ENCODE assay signal across 8 cellular contexts in the genomic region with DNA sequence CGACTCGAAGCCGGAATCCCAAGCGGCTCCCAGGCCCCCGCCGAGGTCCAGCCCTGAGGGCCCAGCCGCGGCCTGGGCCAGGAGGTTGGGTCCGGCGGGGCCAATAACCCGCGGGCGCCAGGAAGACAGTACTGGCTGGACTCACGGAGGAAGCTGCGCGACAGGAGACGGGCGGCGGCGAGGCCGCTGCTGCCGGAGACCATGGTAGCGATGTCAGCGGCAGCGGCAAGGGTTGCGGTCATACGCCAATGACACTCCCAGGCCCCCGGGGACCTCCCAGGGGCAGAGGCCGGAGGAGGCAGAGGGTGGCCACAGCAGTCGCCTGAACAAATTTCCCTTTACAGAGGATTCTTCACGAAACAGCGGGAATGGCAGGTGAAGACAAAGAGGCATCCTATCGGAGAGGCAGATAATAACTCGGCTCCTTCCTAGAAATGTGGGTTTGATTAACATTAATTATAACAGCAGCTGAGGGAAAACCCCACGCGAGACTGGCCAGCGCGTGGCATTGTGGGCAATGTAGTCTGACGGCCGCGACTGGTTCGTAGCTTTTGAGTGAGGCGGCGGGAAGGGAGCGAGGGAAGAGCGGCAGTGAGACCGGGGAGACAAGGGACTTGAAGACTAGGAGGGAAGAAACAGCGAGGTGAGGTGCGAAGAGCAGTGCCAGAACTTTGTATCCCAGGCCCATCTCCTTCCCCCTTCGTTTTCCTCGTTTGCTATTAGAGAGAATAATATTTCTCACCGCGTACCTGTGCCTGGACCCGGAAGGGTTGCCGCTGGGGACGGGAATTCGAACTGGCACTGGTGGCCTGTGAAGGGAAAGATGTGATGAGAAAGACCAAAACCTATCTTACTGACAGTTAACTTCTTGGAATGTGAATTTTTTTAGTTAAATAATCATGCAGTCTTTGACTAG. TPM values are rescaled to one million over a fixed set of nuclear protein-coding genes. Genes with fewer than 3 reads are reported as not detected.
A peak's percentile ranks its signal among the peaks of the same experiment; 100 is the strongest.
DNase-seq lines count a peak whose midpoint lies in the region; ATAC-seq and TF ChIP-seq lines count a peak whose summit lies in the region.

A gene (minus strand): TSS at position 253 of the 916 bp plus-strand sequence. CDS start 11 bp downstream, at position 242.

- H3K4me1 ChIP-seq in spleen, result peaks cover 7 to 60% (median 38%) of the 10 kb centered on the region in 6 donors

- H3K4me3 Mint-ChIP-seq in WTC11, result peak within 1 kb of the TSS; percentile 88
- H3K4me3 Mint-ChIP-seq in immature natural killer cell, result peak within 1 kb of the TSS; percentile 94 to 98 (median 96)

- intact Hi-C loops in spleen (cut with DNase I; ENCODE audit: low total_unique reads), result no loop called here

- no peak for DNase-seq in AG04450 (ENCODE audit: low read depth, low spot score)
- DNase-seq in NCI-H226, result peak; percentile 73
- DNase-seq in WTC11 (ENCODE audit: low spot score), result peak; percentile 79
- peak; percentile 83 to 87 for DNase-seq in cardiac fibroblast (ENCODE audit: low read depth in 2 of 2)
- DNase-seq in immature natural killer cell, result peak; percentile 90 to 91 (median 90)
- DNase-seq in spleen, result peak; percentile 98

- H3K36me3 Mint-ChIP-seq in WTC11, result peaks cover 3% of the 10 kb centered on the region
- H3K36me3 Mint-ChIP-seq in immature natural killer cell, result no peaks in the 10 kb centered on the region

- peak in 2 of 3 donors; percentile 6 to 14 for TF ChIP-seq POLR2A in spleen (IDR thresholded peaks at IDR 0.05)

- no peak for TF ChIP-seq CTCF in AG04450 (IDR thresholded peaks at IDR 0.05; ENCODE audit: low read depth, low read length)
- TF ChIP-seq CTCF in WTC11 (IDR thresholded peaks at IDR 0.05), result no peak
- no peak for TF ChIP-seq CTCF in cardiac fibroblast (IDR thresholded peaks at IDR 0.05; ENCODE audit: low read depth, low read length)
- peak in 1 of 11 experiments; percentile 28 for TF ChIP-seq CTCF in spleen (IDR thresholded peaks at IDR 0.05 in 8 of 11, conservative IDR thresholded peaks at IDR 0.05 in 3 of 11)

- CTCF ChIA-PET in AG04450 (lab: Charles Lee), result interaction anchor here (1.4 to 1.6 kb wide), 2 partner anchors 423 to 467 kb away, joined by 4 to 5 read pairs; no protein-coding TSS in a partner anchor
- CTCF ChIA-PET in WTC11 (lab: Charles Lee), result interaction anchor here (1.2 kb wide), 1 partner anchor 172 kb away, joined by 5 read pairs; no protein-coding TSS in a partner anchor

- peak within 1 kb of the TSS; percentile 57 for H3K27ac ChIP-seq in AG04450 (ENCODE audit: low read depth, low read length)
- H3K27ac ChIP-seq in spleen, result peak within 1 kb of the TSS; percentile 70 to 96 (median 91)

- peaks cover 0 to 2% (median 0%) of the 10 kb centered on the region in 6 donors for H3K36me3 ChIP-seq in spleen

- 0 to 2% (median 0%) methylated on average over 31 to 57 of the region's 57 CpGs for WGBS in spleen, 5 donors

- H3K9me3 ChIP-seq in AG04450 (ENCODE audit: control insufficient read depth, insufficient read depth, low read length), result no peaks in the 10 kb centered on the region; the same call in 1 of the 2 replicates
- no peaks in the 10 kb centered on the region for H3K9me3 ChIP-seq in spleen

- no peaks in the 10 kb centered on the region; the same call in 1 of the 2 replicates for H3K27me3 Mint-ChIP-seq in WTC11 (ENCODE audit: low read depth)
- peaks cover 4 to 8% (median 5%) of the 10 kb centered on the region in 3 donors for H3K27me3 Mint-ChIP-seq in immature natural killer cell (ENCODE audit: low read depth in 3 of 3)

- peak; percentile 97 for ATAC-seq in GM18909 (IDR thresholded peaks at IDR 0.05; ENCODE audit: poor library complexity, unreplicated experiment)
- peak; percentile 96 for ATAC-seq in HG03175 (IDR thresholded peaks at IDR 0.05; ENCODE audit: unreplicated experiment)
- ATAC-seq in WTC11, result peak; percentile 83

- H3K4me1 Mint-ChIP-seq in WTC11 (peaks cover 30% of the 10 kb centered on the region), immature natural killer cell (peaks cover 46 to 55% of the 10 kb centered on the region in 2 donors)

- peak within 1 kb of the TSS; percentile 87 for H3K4me3 ChIP-seq in AG04450 (ENCODE audit: low read depth, low read length)
- H3K4me3 ChIP-seq in cardiac fibroblast (replicated peaks in 1 of 2; ENCODE audit: low read depth in 2 of 2, low read length in 2 of 2), result peak within 1 kb of the TSS; percentile 92 to 97
- peak within 1 kb of the TSS; percentile 69 to 93 (median 86) for H3K4me3 ChIP-seq in spleen

- peaks cover 5% of the 10 kb centered on the region for H3K9me3 Mint-ChIP-seq in WTC11
- no peaks in the 10 kb centered on the region for H3K9me3 Mint-ChIP-seq in immature natural killer cell

- peak within 1 kb of the TSS; percentile 79 for H3K27ac Mint-ChIP-seq in WTC11
- peak within 1 kb of the TSS; percentile 95 to 100 (median 98) for H3K27ac Mint-ChIP-seq in immature natural killer cell

- POLR2A ChIA-PET in AG04450 (lab: Yijun Ruan, JAX) (interaction anchor here (0.6 kb wide), 1 partner anchor 13 kb away, joined by 3 read pairs; no protein-coding TSS in a partner anchor), WTC11 (lab: Charles Lee) (no interaction called here)

- H3K27me3 ChIP-seq in AG04450 (ENCODE audit: control insufficient read depth, insufficient read depth, low read length) (no peaks in the 10 kb centered on the region), spleen (replicated peaks in 1 of 7) (no peaks in the 10 kb centered on the region)

TF ChIP-seq in WTC11, 78 proteins besides CTCF, POLR2A, EP300 and RAD21 (continues in another document):
- TF ChIP-seq, protein P1, sequence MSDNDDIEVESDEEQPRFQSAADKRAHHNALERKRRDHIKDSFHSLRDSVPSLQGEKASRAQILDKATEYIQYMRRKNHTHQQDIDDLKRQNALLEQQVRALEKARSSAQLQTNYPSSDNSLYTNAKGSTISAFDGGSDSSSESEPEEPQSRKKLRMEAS (CRISPR knock-in tag; IDR thresholded peaks at IDR 0.05), result peak; percentile 76; the same call in 1 of the 2 replicates
- TF ChIP-seq, protein P2, sequence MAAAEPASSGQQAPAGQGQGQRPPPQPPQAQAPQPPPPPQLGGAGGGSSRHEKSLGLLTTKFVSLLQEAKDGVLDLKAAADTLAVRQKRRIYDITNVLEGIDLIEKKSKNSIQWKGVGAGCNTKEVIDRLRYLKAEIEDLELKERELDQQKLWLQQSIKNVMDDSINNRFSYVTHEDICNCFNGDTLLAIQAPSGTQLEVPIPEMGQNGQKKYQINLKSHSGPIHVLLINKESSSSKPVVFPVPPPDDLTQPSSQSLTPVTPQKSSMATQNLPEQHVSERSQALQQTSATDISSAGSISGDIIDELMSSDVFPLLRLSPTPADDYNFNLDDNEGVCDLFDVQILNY (CRISPR knock-in tag; IDR thresholded peaks at IDR 0.05), result 0 out of 2 replicates have a peak, but pooled peaks have one; percentile 68
- TF ChIP-seq, protein P3, sequence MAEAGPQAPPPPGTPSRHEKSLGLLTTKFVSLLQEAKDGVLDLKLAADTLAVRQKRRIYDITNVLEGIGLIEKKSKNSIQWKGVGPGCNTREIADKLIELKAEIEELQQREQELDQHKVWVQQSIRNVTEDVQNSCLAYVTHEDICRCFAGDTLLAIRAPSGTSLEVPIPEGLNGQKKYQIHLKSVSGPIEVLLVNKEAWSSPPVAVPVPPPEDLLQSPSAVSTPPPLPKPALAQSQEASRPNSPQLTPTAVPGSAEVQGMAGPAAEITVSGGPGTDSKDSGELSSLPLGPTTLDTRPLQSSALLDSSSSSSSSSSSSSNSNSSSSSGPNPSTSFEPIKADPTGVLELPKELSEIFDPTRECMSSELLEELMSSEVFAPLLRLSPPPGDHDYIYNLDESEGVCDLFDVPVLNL (CRISPR knock-in tag; IDR thresholded peaks at IDR 0.05; ENCODE audit: borderline replicate concordance, low read depth), result 0 out of 2 replicates have a peak, but pooled peaks have one; percentile 43
- TF ChIP-seq, protein P4, sequence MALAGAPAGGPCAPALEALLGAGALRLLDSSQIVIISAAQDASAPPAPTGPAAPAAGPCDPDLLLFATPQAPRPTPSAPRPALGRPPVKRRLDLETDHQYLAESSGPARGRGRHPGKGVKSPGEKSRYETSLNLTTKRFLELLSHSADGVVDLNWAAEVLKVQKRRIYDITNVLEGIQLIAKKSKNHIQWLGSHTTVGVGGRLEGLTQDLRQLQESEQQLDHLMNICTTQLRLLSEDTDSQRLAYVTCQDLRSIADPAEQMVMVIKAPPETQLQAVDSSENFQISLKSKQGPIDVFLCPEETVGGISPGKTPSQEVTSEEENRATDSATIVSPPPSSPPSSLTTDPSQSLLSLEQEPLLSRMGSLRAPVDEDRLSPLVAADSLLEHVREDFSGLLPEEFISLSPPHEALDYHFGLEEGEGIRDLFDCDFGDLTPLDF (CRISPR knock-in tag; IDR thresholded peaks at IDR 0.05), result 0 out of 2 replicates have a peak, but pooled peaks have one; percentile 25
- no peak for TF ChIP-seq TP53 (CRISPR knock-in tag; IDR thresholded peaks at IDR 0.05)
- peak; percentile 22; the same call in 1 of the 2 replicates for TF ChIP-seq ZNF423 (CRISPR knock-in tag; IDR thresholded peaks at IDR 0.05)
- no peak for TF ChIP-seq ZBTB21 (CRISPR knock-in tag; IDR thresholded peaks at IDR 0.05; ENCODE audit: borderline replicate concordance)
- no peak for TF ChIP-seq ZNF263 (CRISPR knock-in tag; IDR thresholded peaks at IDR 0.05; ENCODE audit: low read depth)
- TF ChIP-seq NFE2L1 (CRISPR knock-in tag; IDR thresholded peaks at IDR 0.05), result 0 out of 2 replicates have a peak, but pooled peaks have one; percentile 52
- 0 out of 2 replicates have a peak, but pooled peaks have one; percentile 51 for TF ChIP-seq ETV6 (CRISPR knock-in tag; IDR thresholded peaks at IDR 0.05)

RNA-seq across cellular contexts. Expression of the gene that starts here (rescaled TPM):
- polyA plus RNA-seq in AG04450 (2011; rRNA removed) (67.1 and 73.9 TPM in 2 replicates), immature natural killer cell (100 to 1,000 TPM in 2 of 3 donors, 10 to 100 TPM in 1; 99.2 to 125 (median 105) TPM), spleen (10 to 100 TPM; 42.7 to 55.0 (median 52.3) TPM)
- 15.5 and 20.6 TPM in 2 replicates for polyA minus RNA-seq in AG04450 (2011; rRNA and poly(A)+ RNA removed)
- total RNA-seq in WTC11 (2021) (43.6 to 52.4 TPM (median 47.3 TPM) in 3 replicates), spleen (10 to 100 TPM; 39.2 to 58.3 (median 44.5) TPM)
